Comparison of ENCODE assay signal across 12 cellular contexts in the genomic region with DNA sequence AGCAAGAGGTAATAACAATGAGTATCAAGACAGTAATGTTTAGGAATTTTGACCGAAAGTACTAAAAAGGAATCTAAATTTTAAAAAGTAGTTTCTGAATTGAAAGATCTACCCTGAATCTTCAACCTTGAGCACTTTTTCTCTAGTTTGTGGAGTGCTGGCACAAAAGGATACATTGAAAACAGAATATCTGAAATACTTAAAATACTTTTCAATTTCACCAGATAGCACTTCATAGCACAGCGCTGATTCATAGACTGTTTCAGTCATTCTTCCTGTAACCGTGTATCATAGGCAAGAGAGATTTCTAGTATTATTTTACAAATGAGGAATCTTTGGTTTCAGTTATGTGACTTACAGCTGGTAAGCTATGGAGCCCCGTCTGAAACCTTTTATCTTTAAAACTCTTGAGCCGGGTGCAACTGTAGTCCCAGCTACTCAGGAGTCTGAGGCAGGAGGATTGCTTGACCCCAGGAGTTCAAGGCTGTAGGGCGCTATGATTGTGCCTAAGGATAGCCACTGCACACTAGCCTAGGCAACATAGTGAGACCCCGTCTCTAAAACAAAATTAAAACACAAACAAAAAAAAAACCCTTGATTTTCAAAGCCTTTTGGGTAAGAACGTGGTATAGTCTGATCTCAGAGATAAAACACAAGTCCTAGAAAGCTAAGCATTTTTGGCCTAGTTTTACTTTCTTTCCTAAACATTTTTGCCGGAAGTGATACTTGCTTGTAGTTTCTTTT. TPM values are rescaled to one million over a fixed set of nuclear protein-coding genes. Genes with fewer than 3 reads are reported as not detected.
DNase-seq lines count a peak whose midpoint lies in the region; ATAC-seq and TF ChIP-seq lines count a peak whose summit lies in the region.
"Had no signal": no experiment of that assay in that cellular context is flagged by ENCODE, and none has a peak within 500 bp of the region (broad histone marks: within the 10 kb centered on the region; RNA-seq: fewer than 3 reads in every experiment).

No MANE protein-coding gene starts in this region.

- H3K9me3 Mint-ChIP-seq in endodermal cell = no peaks in the 10 kb centered on the region

- 91 to 95% methylated on average over 6 to 9 of the region's 9 CpGs for WGBS in endodermal cell (ENCODE audit: insufficient coverage in 1 of 2, insufficient read length in 1 of 2), 2 experiments

- DNase-seq in activated CD4-positive, CD25-positive, alpha-beta regulatory T cell treated with anti-CD3 and anti-CD28 coated beads, Interleukin-2, amount 50 U/mL, for 72 hours = no peak
- DNase-seq in epithelial cell of proximal tubule (ENCODE audit: low read depth) (peak; percentile 45), pulmonary artery endothelial cell (ENCODE audit: low read depth, low spot score) (peak; percentile 60), endodermal cell (no peak), SK-N-DZ (ENCODE audit: low spot score) (no peak), globus pallidus (ENCODE audit: low spot score) (no peak)
- DNase-seq: activated CD4-positive, alpha-beta T cell treated with anti-CD3 and anti-CD28 coated beads, Interleukin-2, amount 50 U/mL, for 1 hour; esophagus squamous epithelium had no signal

- H3K4me3 ChIP-seq in epithelial cell of proximal tubule (ENCODE audit: low read depth, low read length) (no peak overlapping the region), endodermal cell (ENCODE audit: low read length) (no peak overlapping the region)
- H3K4me3 ChIP-seq: esophagus squamous epithelium, skin epidermis had no signal

- H3K9me3 ChIP-seq in endodermal cell (ENCODE audit: control insufficient read depth, low read length) = no peaks in the 10 kb centered on the region
- H3K9me3 ChIP-seq: esophagus squamous epithelium had no signal

- no peaks in the 10 kb centered on the region for H3K27me3 ChIP-seq in endodermal cell (ENCODE audit: control insufficient read depth, insufficient read depth, low read length, poor library complexity, severe bottlenecking)
- H3K27me3 ChIP-seq: esophagus squamous epithelium had no signal

- H3K4me1 Mint-ChIP-seq in endodermal cell = no peaks in the 10 kb centered on the region

- peak; percentile 79 to 89 for ATAC-seq in activated CD4-positive, CD25-positive, alpha-beta regulatory T cell treated with anti-CD3 and anti-CD28 coated beads, Interleukin-2, amount 50 U/mL, for 24 hours
- peak; percentile 95 for ATAC-seq in SK-N-SH treated with all-trans-retinoic acid at 6 μM for 48 hours

- no peak overlapping the region for H3K27ac Mint-ChIP-seq in endodermal cell

- no peak overlapping the region for H3K27ac ChIP-seq in endodermal cell (ENCODE audit: low read depth, low read length)
- H3K27ac ChIP-seq: 22Rv1, esophagus squamous epithelium had no signal

- no peak overlapping the region for H3K4me3 Mint-ChIP-seq in endodermal cell

- no peak overlapping the region for H3K9ac ChIP-seq in endodermal cell (ENCODE audit: extremely low read depth, low read length, poor library complexity, severe bottlenecking)

- TF ChIP-seq CTCF in epithelial cell of proximal tubule (conservative IDR thresholded peaks at IDR 0.05; ENCODE audit: low read depth, low read length) (no peak), endodermal cell (conservative IDR thresholded peaks at IDR 0.05) (no peak)

- no peaks in the 10 kb centered on the region for H3K27me3 Mint-ChIP-seq in endodermal cell (ENCODE audit: insufficient read depth)

- H3K36me3 ChIP-seq in endodermal cell (ENCODE audit: control insufficient read depth, insufficient read depth, low read length) = peaks cover 78% of the 10 kb centered on the region

- no peaks in the 10 kb centered on the region for H3K4me1 ChIP-seq in endodermal cell (ENCODE audit: control insufficient read depth, insufficient read depth, low read length)
- H3K4me1 ChIP-seq: esophagus squamous epithelium had no signal

- peaks cover 61% of the 10 kb centered on the region for H3K36me3 Mint-ChIP-seq in endodermal cell (ENCODE audit: low read depth)

TF ChIP-seq in SK-N-SH treated with all-trans-retinoic acid at 6 μM for 48 hours, 23 proteins besides CTCF, POLR2A, EP300 and RAD21:
- no peak for TF ChIP-seq ZNF8 (CRISPR knock-in tag; IDR thresholded peaks at IDR 0.05)
- TF ChIP-seq ISL1 (CRISPR knock-in tag; IDR thresholded peaks at IDR 0.05) = peak; percentile 47; the same call in 1 of the 2 replicates
- TF ChIP-seq ZFP30 (CRISPR knock-in tag; IDR thresholded peaks at IDR 0.05) = no peak

RNA-seq across cellular contexts. Expression of gene FHIP2A, which starts 35.1 kb away (rescaled TPM):
- total RNA-seq in epithelial cell of proximal tubule (10.5 and 11.6 TPM in 2 replicates), pulmonary artery endothelial cell (19.0 and 19.9 TPM in 2 replicates), endodermal cell (10 to 100 TPM; 24.4 to 28.8 TPM)
- 14.6 TPM for polyA plus RNA-seq in endodermal cell (2013, experiment 1 of 2)
- 14.4 TPM for polyA plus RNA-seq in endodermal cell (2013, experiment 2 of 2)
- 6.1 and 7.3 TPM in 2 replicates for polyA plus RNA-seq in SK-N-DZ (2014; cell fraction: cytosol; rRNA removed)
- polyA plus RNA-seq in SK-N-DZ (2014; cell fraction: nucleus; rRNA removed) = 19.5 and 20.6 TPM in 2 replicates

Comparison
In these comparisons a context has a peak if more than half of its experiments do, and no peak if none do; other contexts are left out.
1. DNase-seq: peak in epithelial cell of proximal tubule (single experiment) and pulmonary artery endothelial cell (single experiment); none in activated CD4-positive, CD25-positive, alpha-beta regulatory T cell treated with anti-CD3 and anti-CD28 coated beads, Interleukin-2, amount 50 U/mL, for 72 hours (single experiment), endodermal cell (single experiment), SK-N-DZ (single experiment) and globus pallidus (single experiment).